In genomic region chr11:45252134-45252856, GRCh38 we compare ENCODE assay signal across 8 cellular contexts. TPM values are rescaled to one million over a fixed set of nuclear protein-coding genes. Genes with fewer than 3 reads are reported as not detected.
DNase-seq lines count a peak whose midpoint lies in the region; ATAC-seq, FAIRE-seq and TF ChIP-seq lines count a peak whose summit lies in the region.

No MANE protein-coding gene starts in this region.

- no peaks in the 10 kb centered on the region for H3K36me3 Mint-ChIP-seq in T-helper 2 cell treated with Interferon-gamma antibody and Interleukin-4, amounts not matched to agents 5 μg/mL and 100 μg/mL, for 36 hours (ENCODE audit: low read depth)

- H3K4me1 Mint-ChIP-seq in T-helper 2 cell treated with Interferon-gamma antibody and Interleukin-4, amounts not matched to agents 5 μg/mL and 100 μg/mL, for 36 hours (ENCODE audit: low read depth): peaks cover 4% of the 10 kb centered on the region

- 72 to 83% methylated on average over 5 to 19 of the region's 22 CpGs for WGBS in thyroid gland, 2 donors

- no peaks in the 10 kb centered on the region for H3K4me1 ChIP-seq in thyroid gland

- in situ Hi-C loops in astrocyte of the cerebellum (cut with HindIII; ENCODE audit: low sequenced_read_pairs): no loop called here

- intact Hi-C loops in thyroid gland (cut with DNase I): no loop called here

- H3K36me3 ChIP-seq in thyroid gland: no peaks in the 10 kb centered on the region

- no peaks in the 10 kb centered on the region for H3K9me3 Mint-ChIP-seq in T-helper 2 cell treated with Interferon-gamma antibody and Interleukin-4, amounts not matched to agents 5 μg/mL and 100 μg/mL, for 36 hours

- peaks cover 9% of the 10 kb centered on the region for H3K27me3 Mint-ChIP-seq in T-helper 2 cell treated with Interferon-gamma antibody and Interleukin-4, amounts not matched to agents 5 μg/mL and 100 μg/mL, for 36 hours (ENCODE audit: low read depth)

- no peak overlapping the region for H3K4me3 Mint-ChIP-seq in T-helper 2 cell treated with Interferon-gamma antibody and Interleukin-4, amounts not matched to agents 5 μg/mL and 100 μg/mL, for 36 hours

- TF ChIP-seq POLR2A in thyroid gland (IDR thresholded peaks at IDR 0.05): no peak

- no peak for FAIRE-seq in GM18507 (lab: Jason Lieb, UNC)

- ATAC-seq in GM21723 (IDR thresholded peaks at IDR 0.05; ENCODE audit: unreplicated experiment): no peak

- H3K4me3 ChIP-seq in astrocyte of the cerebellum (ENCODE audit: low read depth, low read length) (no peak overlapping the region), thyroid gland (replicated peaks in 1 of 3) (no peak overlapping the region)

- H3K27ac Mint-ChIP-seq in T-helper 2 cell treated with Interferon-gamma antibody and Interleukin-4, amounts not matched to agents 5 μg/mL and 100 μg/mL, for 36 hours: no peak overlapping the region

- no peaks in the 10 kb centered on the region for H3K9me3 ChIP-seq in thyroid gland

- H3K27ac ChIP-seq in thyroid gland: no peak overlapping the region

- TF ChIP-seq CTCF in astrocyte of the cerebellum (IDR thresholded peaks at IDR 0.05; ENCODE audit: low read depth, low read length, missing control alignments) (peak; percentile 56), thyroid gland (IDR thresholded peaks at IDR 0.05) (peak in 4 of 6 experiments; percentile 10 to 51 (median 28))

- DNase-seq in AG08395 (ENCODE audit: low spot score): peak; percentile 84
- peak; percentile 28 for DNase-seq in GM18507 (ENCODE audit: extremely low spot score, insufficient read length, low read depth)
- peak; percentile 28 for DNase-seq in NCI-H748 treated with DMSO at 0.1 percent for 48 hours (lab: John Stamatoyannopoulos, UW)
- DNase-seq in astrocyte of the cerebellum (ENCODE audit: low read depth): no peak
- DNase-seq in left kidney (ENCODE audit: low read depth, low spot score): peak; percentile 70
- peak; percentile 29 to 35 for DNase-seq in thyroid gland
- no peak for DNase-seq in T-helper 2 cell treated with Interferon-gamma antibody and Interleukin-4, amounts not matched to agents 5 μg/mL and 100 μg/mL, for 36 hours (ENCODE audit: low spot score)

- H3K27me3 ChIP-seq in thyroid gland: no peaks in the 10 kb centered on the region

RNA-seq across cellular contexts. Expression of gene SYT13, which starts 33.8 kb away (rescaled TPM):
- 10 to 100 TPM in 1 of 4 donors, 1 to 10 TPM in 3; 1.6 to 12.7 (median 4.3) TPM for total RNA-seq in thyroid gland

Comparison
In these comparisons a context has a peak if more than half of its experiments do, and no peak if none do; other contexts are left out.
1. DNase-seq: peak in AG08395 (single experiment), GM18507 (single experiment), NCI-H748 treated with DMSO at 0.1 percent for 48 hours (single experiment), left kidney (single experiment) and thyroid gland (2 of 2); none in astrocyte of the cerebellum (single experiment) and T-helper 2 cell treated with Interferon-gamma antibody and Interleukin-4, amounts not matched to agents 5 μg/mL and 100 μg/mL, for 36 hours (single experiment).